ENCODE assay signal across 8 cellular contexts in the genomic region with DNA sequence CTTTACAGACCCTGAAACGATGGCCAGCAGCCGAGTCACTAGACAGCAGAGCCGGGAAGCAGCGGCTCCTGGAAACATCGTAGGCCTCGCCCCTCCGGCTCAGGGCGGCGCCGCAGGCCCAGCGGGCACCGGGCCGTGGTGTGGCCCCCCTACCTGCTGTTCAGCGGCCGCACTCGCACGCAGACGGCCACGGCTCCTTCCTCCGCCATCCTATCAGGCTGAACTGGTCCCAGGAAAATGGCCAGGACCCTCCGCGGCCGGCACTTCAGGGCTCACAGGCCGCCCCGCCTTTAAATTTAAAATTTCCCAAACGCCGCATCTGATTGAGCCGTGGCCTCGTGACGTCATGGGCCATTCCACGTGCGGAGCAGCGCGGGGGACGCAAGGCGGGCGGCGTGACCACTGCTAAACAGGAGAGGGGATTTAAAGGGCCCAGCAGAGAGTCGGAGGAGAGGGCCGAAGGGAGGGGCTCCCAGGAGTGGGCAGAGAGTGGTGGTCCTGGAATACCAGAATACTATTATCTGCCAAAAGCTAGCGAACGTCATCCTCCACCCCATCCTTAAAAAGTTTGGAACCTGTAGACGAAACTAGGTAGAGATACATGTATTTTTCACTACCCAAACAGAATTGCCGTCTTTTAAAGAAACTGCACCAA. TPM values are rescaled to one million over a fixed set of nuclear protein-coding genes. Genes with fewer than 3 reads are reported as not detected.
A peak's percentile ranks its signal among the peaks of the same experiment; 100 is the strongest.
DNase-seq lines count a peak whose midpoint lies in the region; ATAC-seq and TF ChIP-seq lines count a peak whose summit lies in the region.

TSS of gene CENPE (minus strand) at position 233 of the 655 bp plus-strand sequence. CDS start at position 209, 24 bp downstream.

- H4K20me1 ChIP-seq in mammary epithelial cell (ENCODE audit: insufficient read depth, low read length): no peaks in the 10 kb centered on the region

- H3K4me3 ChIP-seq in AG04449 (ENCODE audit: low read depth, low read length) (peak within 1 kb of the TSS; percentile 83), mammary epithelial cell (replicated peaks in 1 of 3; ENCODE audit: insufficient read depth in 1 of 3, low read depth in 2 of 3, low read length in 3 of 3) (peak within 1 kb of the TSS; percentile 68 to 87 (median 79)), spleen (peak within 1 kb of the TSS; percentile 69 to 95 (median 78))

- H3K27me3 ChIP-seq in mammary epithelial cell (ENCODE audit: insufficient read depth, low read length) (no peaks in the 10 kb centered on the region), spleen (replicated peaks in 1 of 7) (peaks cover 0 to 7% (median 0%) of the 10 kb centered on the region in 7 donors)

- H3K36me3 ChIP-seq in mammary epithelial cell (ENCODE audit: insufficient read depth, low read length) (peaks cover 3% of the 10 kb centered on the region), spleen (peaks cover 0 to 19% (median 0%) of the 10 kb centered on the region in 6 donors)

- TF ChIP-seq CTCF in AG04449 (IDR thresholded peaks at IDR 0.05; ENCODE audit: insufficient read depth, low read length, missing control alignments) (no peak), VCaP (conservative IDR thresholded peaks at IDR 0.05) (no peak), mammary epithelial cell (conservative IDR thresholded peaks at IDR 0.05 in 1 of 2, IDR thresholded peaks at IDR 0.05 in 1 of 2; ENCODE audit: extremely low read depth in 1 of 2, insufficient read depth in 1 of 2, low read depth in 1 of 2, low read length in 2 of 2) (no peak), spleen (IDR thresholded peaks at IDR 0.05 in 8 of 11, conservative IDR thresholded peaks at IDR 0.05 in 3 of 11) (no peak)

- intact Hi-C loops in mammary epithelial cell (cut with micrococcal nuclease): no loop called here
- intact Hi-C loops in spleen (cut with DNase I; ENCODE audit: low total_unique reads): no loop called here

- H3K79me2 ChIP-seq in mammary epithelial cell (ENCODE audit: insufficient read depth, low read length): peaks cover 26% of the 10 kb centered on the region

- dilution Hi-C loops in mammary epithelial cell (cut with HindIII; ENCODE audit: low sequenced_read_pairs): no loop called here

- H3K9me3 ChIP-seq in mammary epithelial cell (replicated peaks; ENCODE audit: insufficient read depth, low read length) (no peaks in the 10 kb centered on the region), spleen (no peaks in the 10 kb centered on the region)

- TF ChIP-seq POLR2A in spleen (IDR thresholded peaks at IDR 0.05): no peak

- POLR2A ChIA-PET in AG04449 (lab: Yijun Ruan, JAX): no interaction called here

- DNase-seq in AG04449 (ENCODE audit: low read depth, low spot score) (peak; percentile 21), NCI-H2196 (lab: John Stamatoyannopoulos, UW; ENCODE audit: unreplicated experiment) (peak; percentile 69), mammary epithelial cell (peak; percentile 85), inferior parietal cortex (ENCODE audit: extremely low spot score) (peak; percentile 88), spleen (peak; percentile 94)

- peak within 1 kb of the TSS; percentile 89 for H3K9ac ChIP-seq in mammary epithelial cell (ENCODE audit: insufficient read depth, low read length)

- BruUV-seq in mammary epithelial cell (replicated peaks; lab: Mats Ljungman, UMichigan): no TSS peak

- CTCF ChIA-PET in AG04449 (lab: Yijun Ruan, JAX) (no interaction called here), mammary epithelial cell (lab: Charles Lee; ENCODE audit: low non-redundant PET) (no interaction called here)

- H3K27ac ChIP-seq in VCaP (peak within 1 kb of the TSS; percentile 71; the same call in 1 of the 2 replicates), mammary epithelial cell (ENCODE audit: insufficient read depth, low read depth, low read length) (peak within 1 kb of the TSS; percentile 56), spleen (peak within 1 kb of the TSS; percentile 22 to 87 (median 64))

- WGBS in mammary epithelial cell (ENCODE audit: low coverage, missing lambda C conversion rate): 4% methylated on average over 36 of the region's 44 CpGs
- WGBS in spleen, 5 donors: 0 to 1% (median 0%) methylated on average over 34 to 44 of the region's 44 CpGs

- peak within 1 kb of the TSS; percentile 92 for H2AFZ ChIP-seq in mammary epithelial cell (ENCODE audit: low read depth, low read length)

- H3K4me1 ChIP-seq in mammary epithelial cell (ENCODE audit: insufficient read depth, low read length) (peaks cover 6% of the 10 kb centered on the region), spleen (peaks cover 4 to 23% (median 17%) of the 10 kb centered on the region in 6 donors)

- peak within 1 kb of the TSS; percentile 84 for H3K4me2 ChIP-seq in mammary epithelial cell (ENCODE audit: insufficient read depth, low read depth, low read length)

- ATAC-seq in GM18868 (IDR thresholded peaks at IDR 0.05; ENCODE audit: unreplicated experiment) (peak; percentile 94), HG03103 (IDR thresholded peaks at IDR 0.05; ENCODE audit: low read depth, unreplicated experiment) (peak; percentile 89)

- in situ Hi-C loops in mammary epithelial cell (cut with MboI; ENCODE audit: low sequenced_read_pairs in 2 of 2): no loop called here

RNA-seq across cellular contexts. Expression of gene CENPE, which starts in this region (rescaled TPM):
- total RNA-seq in mammary epithelial cell (10 to 100 TPM in 1 of 2 donors, 1 to 10 TPM in 1; 1.8 to 27.3 TPM), spleen (10 to 100 TPM in 1 of 7 donors, 1 to 10 TPM in 6; 3.3 to 11.7 (median 4.4) TPM)
- polyA plus RNA-seq in mammary epithelial cell (5.8 TPM), spleen (1 to 10 TPM in 1 of 3 donors, under 1 TPM in 2; 0.30 to 1.5 (median 0.70) TPM)
- 4.6 TPM for polyA minus RNA-seq in mammary epithelial cell

Comparison
In these comparisons a context has a peak if more than half of its experiments do, and no peak if none do; other contexts are left out.
1. Peak in every context shown above with its lines: DNase-seq, ATAC-seq, H3K4me3 ChIP-seq and H3K27ac ChIP-seq.
2. DNase-seq: peak in every context shown above with its lines; median percentile 94 in spleen; 88 in inferior parietal cortex; 85 in mammary epithelial cell; 69 in NCI-H2196; 21 in AG04449.